ENCODE assay signal across 7 cellular contexts in the genomic region with DNA sequence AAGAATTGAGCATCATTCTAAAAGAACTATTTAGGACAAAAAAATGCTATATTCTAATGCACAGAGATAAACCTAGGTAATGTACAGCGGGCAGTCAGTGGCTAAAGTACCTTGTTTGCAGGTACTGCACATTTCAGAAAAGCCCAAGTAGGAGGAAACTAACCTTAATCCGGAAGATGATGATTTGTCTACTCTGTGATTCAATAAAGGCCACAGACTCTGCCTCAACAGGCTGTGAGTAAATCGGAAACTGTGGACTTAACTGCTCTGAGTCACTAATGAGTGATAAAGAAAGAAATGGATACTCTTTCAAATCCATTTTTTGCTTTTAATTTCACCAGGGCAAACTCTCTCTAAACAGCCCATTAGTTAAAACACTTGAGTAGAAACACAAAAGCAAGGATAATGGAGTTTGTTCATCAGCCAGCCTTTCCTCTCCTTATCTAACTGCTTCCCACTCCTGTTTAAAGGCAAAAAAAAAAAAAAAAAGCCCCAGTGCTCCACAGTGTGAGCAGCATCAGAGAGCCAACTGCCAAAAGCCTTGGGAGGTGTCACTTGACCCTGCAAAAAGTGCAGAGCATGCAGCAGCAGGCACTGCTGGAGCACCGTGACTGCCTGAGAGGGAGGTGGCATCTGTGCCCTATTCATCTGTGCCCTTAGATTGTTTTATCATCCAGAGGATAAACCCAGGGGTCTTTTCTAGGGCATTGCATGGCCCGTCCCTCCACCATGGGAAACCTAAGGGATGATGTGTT.
A peak's percentile ranks its signal among the peaks of the same experiment; 100 is the strongest.
DNase-seq lines count a peak whose midpoint lies in the region; ATAC-seq and TF ChIP-seq lines count a peak whose summit lies in the region.

No MANE protein-coding gene starts in this region.

- peaks cover 4% of the 10 kb centered on the region for H3K27me3 Mint-ChIP-seq in GM23338 (ENCODE audit: insufficient read depth, low read depth, poor library complexity)

- DNase-seq in GM23338 (ENCODE audit: low spot score) (no peak), NCI-H1436 (lab: John Stamatoyannopoulos, UW) (peak; percentile 45), fibroblast of peridontal ligament (ENCODE audit: extremely low read depth) (peak; percentile 38), tibial artery (no peak), NCI-H1930 (lab: John Stamatoyannopoulos, UW) (no peak), coronary artery (ENCODE audit: low spot score) (no peak)

- H3K4me1 Mint-ChIP-seq in GM23338: peaks cover 39% of the 10 kb centered on the region

- no peak overlapping the region for H3K4me3 ChIP-seq in GM23338
- H3K4me3 ChIP-seq in tibial artery: no peak overlapping the region
- H3K4me3 ChIP-seq in coronary artery: no peak overlapping the region

- no peaks in the 10 kb centered on the region for H3K36me3 Mint-ChIP-seq in GM23338 (ENCODE audit: low read depth)

- H3K36me3 ChIP-seq in GM23338 (ENCODE audit: insufficient read depth): no peaks in the 10 kb centered on the region
- no peaks in the 10 kb centered on the region for H3K36me3 ChIP-seq in tibial artery

- H4K20me1 ChIP-seq in GM23338 (replicated peaks; ENCODE audit: insufficient read depth): no peaks in the 10 kb centered on the region

- no peaks in the 10 kb centered on the region for H3F3A ChIP-seq in GM23338 (replicated peaks; ENCODE audit: low read depth)

- H3K27me3 ChIP-seq in GM23338 (ENCODE audit: insufficient read depth): no peaks in the 10 kb centered on the region
- H3K27me3 ChIP-seq in tibial artery: no peaks in the 10 kb centered on the region

- 0 out of 2 replicates have a peak overlapping the region, but pooled peaks have one; percentile 29 for H3K4me2 ChIP-seq in GM23338

- TF ChIP-seq CTCF in GM23338 (conservative IDR thresholded peaks at IDR 0.05; ENCODE audit: low read depth in 2 of 2) (no peak), tibial artery (IDR thresholded peaks at IDR 0.05) (no peak), coronary artery (IDR thresholded peaks at IDR 0.05) (no peak)

- no peak overlapping the region for H3K4me3 Mint-ChIP-seq in GM23338

- H3K4me1 ChIP-seq in GM23338 (ENCODE audit: insufficient read depth): peaks cover 46% of the 10 kb centered on the region
- no peaks in the 10 kb centered on the region for H3K4me1 ChIP-seq in tibial artery

- no peaks in the 10 kb centered on the region for H3K9me3 ChIP-seq in tibial artery

- H2AFZ ChIP-seq in GM23338: no peak overlapping the region

- ATAC-seq in GM18861 (IDR thresholded peaks at IDR 0.05; ENCODE audit: unreplicated experiment) (peak; percentile 97), GM23338 (no peak)

- no peaks in the 10 kb centered on the region for H3K9me2 ChIP-seq in GM23338 (ENCODE audit: insufficient read depth)

- intact Hi-C loops in tibial artery (cut with DNase I; ENCODE audit: low total_unique reads): no loop called here

- H3K9me3 Mint-ChIP-seq in GM23338: no peaks in the 10 kb centered on the region

- H3K27ac ChIP-seq in GM23338 (ENCODE audit: low read depth) (no peak overlapping the region), tibial artery (no peak overlapping the region), coronary artery (no peak overlapping the region)

- no peaks in the 10 kb centered on the region for H3K79me2 ChIP-seq in GM23338 (replicated peaks; ENCODE audit: insufficient read depth)

- no peak overlapping the region for H3K27ac Mint-ChIP-seq in GM23338

TF ChIP-seq in GM23338, 12 proteins besides CTCF, POLR2A, EP300 and RAD21 (continues in another document):
- TF ChIP-seq STAT1 (IDR thresholded peaks at IDR 0.05; ENCODE audit: unreplicated experiment) (no peak), REST (IDR thresholded peaks at IDR 0.05; ENCODE audit: unreplicated experiment) (no peak), POLR2AphosphoS5 (IDR thresholded peaks at IDR 0.05; ENCODE audit: low read depth) (no peak), ZNF331 (CRISPR knock-in tag; IDR thresholded peaks at IDR 0.05; ENCODE audit: low read depth) (no peak), CREB1 (CRISPR knock-in tag; IDR thresholded peaks at IDR 0.05; ENCODE audit: low read depth) (no peak), EZH2phosphoT487 (IDR thresholded peaks at IDR 0.05; ENCODE audit: unreplicated experiment) (no peak), ZNF114 (CRISPR knock-in tag; IDR thresholded peaks at IDR 0.05) (no peak), ZNF462 (CRISPR knock-in tag; IDR thresholded peaks at IDR 0.05) (no peak), EZH2 (IDR thresholded peaks at IDR 0.05; ENCODE audit: low read depth, unreplicated experiment) (no peak), JUNB (IDR thresholded peaks at IDR 0.05; ENCODE audit: unreplicated experiment) (no peak)

Comparison
In these comparisons a context has a peak if more than half of its experiments do, and no peak if none do; other contexts are left out.
1. DNase-seq: peak in NCI-H1436 (single experiment) and fibroblast of peridontal ligament (single experiment); none in GM23338 (single experiment), tibial artery (0 of 2), NCI-H1930 (0 of 2) and coronary artery (single experiment).